In the genomic region with DNA sequence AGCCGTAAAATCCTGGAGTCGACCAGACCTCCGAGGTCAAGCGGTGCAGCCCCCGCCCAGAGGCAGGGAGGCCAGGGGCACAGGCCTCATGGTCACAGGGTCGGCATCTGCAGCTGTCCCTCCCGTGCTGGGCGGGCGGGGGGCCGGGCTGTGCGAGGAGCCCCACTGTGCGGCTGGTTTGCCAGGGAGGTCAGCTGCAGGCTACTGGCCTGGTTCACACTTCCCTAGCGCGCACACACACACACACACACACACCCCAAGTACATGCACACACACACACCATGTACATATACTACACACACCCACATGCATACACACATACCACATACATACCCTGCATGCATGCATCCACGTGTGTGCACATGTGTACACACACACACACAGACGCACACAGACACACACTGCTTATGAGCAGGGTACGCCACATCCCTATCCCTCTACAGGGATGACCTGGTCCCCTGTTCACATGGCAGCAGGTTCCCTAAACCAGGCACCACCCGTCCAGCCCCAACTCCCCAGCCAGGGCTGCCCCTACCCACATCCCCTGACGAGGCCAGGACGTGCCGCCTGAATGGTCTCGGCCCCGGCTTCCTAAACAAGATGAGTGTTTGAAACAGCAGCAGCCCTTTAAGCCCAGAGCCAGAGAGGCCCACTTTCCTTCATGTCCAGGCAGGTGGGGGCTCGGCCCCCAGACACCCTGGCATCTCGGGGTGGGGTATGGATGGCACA, we compare ENCODE assay signal across 11 cellular contexts.
A peak's percentile ranks its signal among the peaks of the same experiment; 100 is the strongest.
DNase-seq lines count a peak whose midpoint lies in the region; ATAC-seq and TF ChIP-seq lines count a peak whose summit lies in the region.
"Had no signal": no experiment of that assay in that cellular context is flagged by ENCODE, and none has a peak within 500 bp of the region (broad histone marks: within the 10 kb centered on the region; RNA-seq: fewer than 3 reads in every experiment).

No MANE protein-coding gene starts in this region.

- H3K23ac ChIP-seq in H9 (ENCODE audit: insufficient read length, low read depth, low read length), result no peak overlapping the region
- H3K23ac ChIP-seq in neuronal stem cell (ENCODE audit: low read depth, low read length, poor library complexity), result peak overlapping the region; percentile 16

- H2AK5ac ChIP-seq in H9 (ENCODE audit: insufficient read length, low read length), result no peak overlapping the region
- H2AK5ac ChIP-seq in neuronal stem cell (ENCODE audit: low read depth, low read length), result peak overlapping the region; percentile 86

- H2BK15ac ChIP-seq in H9 (ENCODE audit: low read depth, low read length) (no peak overlapping the region), neuronal stem cell (ENCODE audit: low read length) (peak overlapping the region; percentile 78)

- H2BK5ac ChIP-seq in H9 (ENCODE audit: insufficient read length, low read length) (no peak overlapping the region), neuronal stem cell (ENCODE audit: low read length) (peak overlapping the region; percentile 27)

- H3K4me3 Mint-ChIP-seq in H9 (peak overlapping the region in 1 of 2 experiments; percentile 63; a peak in 1 of 5 replicates), brain (peak overlapping the region; percentile 29 to 67 (median 50))
- H3K4me3 Mint-ChIP-seq: dendritic cell treated with granulocyte-macrophage colony-stimulating factor and Interleukin-4, amounts not matched to agents 40 ng/mL and 50 ng/mL, for 4 days had no signal

- H3K9me3 ChIP-seq in BE2C (no peaks in the 10 kb centered on the region), H9 (ENCODE audit: control insufficient read depth, low read depth, low read length) (no peaks in the 10 kb centered on the region), neuronal stem cell (replicated peaks in 1 of 2; ENCODE audit: control insufficient read depth in 2 of 2, insufficient read depth in 1 of 2, low read depth in 1 of 2, low read length in 2 of 2) (peaks cover 0 to 7% of the 10 kb centered on the region in 2 donors)

- H3K14ac ChIP-seq in H9 (ENCODE audit: insufficient read depth, low read length), result peak overlapping the region; percentile 57
- peak overlapping the region; percentile 99 for H3K14ac ChIP-seq in neuronal stem cell (ENCODE audit: low read length)

- no CpG with 5 or more reads among the region's 25 CpGs for WGBS in H9 (ENCODE audit: extremely low coverage, insufficient read length, low lambda C conversion rate)
- no CpG with 5 or more reads among the region's 25 CpGs for WGBS in neuronal stem cell (ENCODE audit: extremely low coverage in 2 of 2, insufficient read length in 2 of 2, insufficient replicate concordance in 1 of 2), 2 donors

- H2BK12ac ChIP-seq in H9 (ENCODE audit: insufficient read length, low read depth, low read length) (no peak overlapping the region), neuronal stem cell (ENCODE audit: low read length) (peak overlapping the region; percentile 98)

- H3K4me2 ChIP-seq in H9 (ENCODE audit: insufficient read depth, insufficient read length, low read length) (no peak overlapping the region), neuronal stem cell (ENCODE audit: insufficient read depth, low read length, poor library complexity, severe bottlenecking) (peak overlapping the region; percentile 14)

- H2AFZ ChIP-seq in H9 (ENCODE audit: low read length) (no peak overlapping the region), neuronal stem cell (ENCODE audit: low read length) (no peak overlapping the region)

- no peak overlapping the region for H3K9ac ChIP-seq in H9 (ENCODE audit: extremely low read depth, insufficient read length, low read length)
- peak overlapping the region; percentile 87 for H3K9ac ChIP-seq in neuronal stem cell (ENCODE audit: low read depth, low read length, poor library complexity)

- H3K27ac ChIP-seq in H9 (ENCODE audit: insufficient read length, low read depth, low read length) (no peak overlapping the region), neuronal stem cell (replicated peaks; ENCODE audit: low read length) (no peak overlapping the region)

- H3K18ac ChIP-seq in H9 (ENCODE audit: insufficient read length, low read depth, low read length) (no peak overlapping the region), neuronal stem cell (ENCODE audit: low read length) (peak overlapping the region; percentile 80)

- peak overlapping the region in 1 of 3 experiments; percentile 35; a peak in 2 of 7 replicates for H3K27ac Mint-ChIP-seq in H9
- H3K27ac Mint-ChIP-seq in brain, result peak overlapping the region; percentile 84 to 100 (median 87)
- H3K27ac Mint-ChIP-seq: dendritic cell treated with granulocyte-macrophage colony-stimulating factor and Interleukin-4, amounts not matched to agents 40 ng/mL and 50 ng/mL, for 4 days had no signal

- no peak overlapping the region for H3K56ac ChIP-seq in H9 (ENCODE audit: insufficient read length, low read depth, low read length)

- H3K36me3 Mint-ChIP-seq in H9 (ENCODE audit: insufficient read depth in 1 of 3, low read depth in 3 of 3) (peaks cover 0 to 7% (median 4%) of the 10 kb centered on the region in 3 experiments; a peak in 3 of 7 replicates), brain (no peaks in the 10 kb centered on the region)

- H3K79me1 ChIP-seq in H9 (ENCODE audit: insufficient read depth, low read depth, low read length, poor library complexity, severe bottlenecking) (no peaks in the 10 kb centered on the region), neuronal stem cell (ENCODE audit: low read depth, low read length) (no peaks in the 10 kb centered on the region)

- H2BK20ac ChIP-seq in H9 (ENCODE audit: low read depth, low read length, poor library complexity, severe bottlenecking), result no peak overlapping the region

- H3K27me3 ChIP-seq in BE2C, result no peaks in the 10 kb centered on the region
- H3K27me3 ChIP-seq in H9 (ENCODE audit: insufficient read depth, low read length), result no peaks in the 10 kb centered on the region
- H3K27me3 ChIP-seq in neuronal stem cell (ENCODE audit: control insufficient read depth in 3 of 3, insufficient read depth in 3 of 3, low read depth in 1 of 3, low read length in 3 of 3), result peaks cover 0 to 2% (median 0%) of the 10 kb centered on the region in 3 experiments

- H3K9me3 Mint-ChIP-seq in H9 (peaks cover 0 to 2% of the 10 kb centered on the region in 2 experiments; a peak in 2 of 5 replicates), brain (peaks cover 0 to 7% (median 3%) of the 10 kb centered on the region in 5 experiments)
- H3K9me3 Mint-ChIP-seq: dendritic cell treated with granulocyte-macrophage colony-stimulating factor and Interleukin-4, amounts not matched to agents 40 ng/mL and 50 ng/mL, for 4 days had no signal

- DNase-seq in BE2C, result peak; percentile 45
- no peak for DNase-seq in H9
- DNase-seq in neuronal stem cell (ENCODE audit: low spot score), result no peak
- no peak for DNase-seq in NCI-H226
- DNase-seq in T-helper 2 cell, result no peak
- DNase-seq in stimulated activated naive CD4-positive, alpha-beta T cell treated with Interleukin-2 at 50 U/mL for 16 hours (lab: John Stamatoyannopoulos, UW), result no peak
- DNase-seq: mesendoderm; stimulated activated CD4-positive, alpha-beta T cell treated with anti-CD3 and anti-CD28 coated beads, Interleukin-12 subunit alpha, Interleukin-12 subunit beta, amount 100 ng/mL, for 4 hours had no signal

- no peaks in the 10 kb centered on the region for H4K20me1 ChIP-seq in H9 (ENCODE audit: control insufficient read depth, insufficient read depth, insufficient read length)

- ATAC-seq in HG03045 (IDR thresholded peaks at IDR 0.05; ENCODE audit: unreplicated experiment), result no peak

- no peak overlapping the region for H3T11ph ChIP-seq in H9 (ENCODE audit: low read length)

- H3K4me1 Mint-ChIP-seq in H9 (peaks cover 15 to 43% of the 10 kb centered on the region in 2 experiments), brain (peaks cover 66% of the 10 kb centered on the region)

- H3K27me3 Mint-ChIP-seq in H9 (ENCODE audit: low read depth) (peaks cover 3% of the 10 kb centered on the region; the same call in 1 of the 2 replicates), brain (peaks cover 9% of the 10 kb centered on the region)

- H4K91ac ChIP-seq in H9 (ENCODE audit: insufficient read length, low read depth, low read length) (no peak overlapping the region), neuronal stem cell (ENCODE audit: low read depth, low read length, poor library complexity) (no peak overlapping the region)

- H3K4me3 ChIP-seq in BE2C (ENCODE audit: low read depth, low read length) (no peak overlapping the region), neuronal stem cell (ENCODE audit: low read length in 2 of 2) (peak overlapping the region in 1 of 2 donors; percentile 40)

- H3K36me3 ChIP-seq in BE2C (no peaks in the 10 kb centered on the region), neuronal stem cell (replicated peaks in 1 of 2; ENCODE audit: control insufficient read depth in 2 of 2, insufficient read depth in 2 of 2, low read length in 2 of 2) (no peaks in the 10 kb centered on the region)

- H3K79me2 ChIP-seq in H9 (ENCODE audit: insufficient read depth, low read length), result peaks cover 1% of the 10 kb centered on the region; the same call in 1 of the 2 replicates

- no peak overlapping the region for H4K5ac ChIP-seq in H9 (ENCODE audit: insufficient read length, low read depth, low read length)

- H3K4me1 ChIP-seq in BE2C (peaks cover 37% of the 10 kb centered on the region), H9 (ENCODE audit: insufficient read depth, low read length) (peaks cover 3% of the 10 kb centered on the region), neuronal stem cell (ENCODE audit: control insufficient read depth in 2 of 2, insufficient read depth in 1 of 2, low read depth in 1 of 2, low read length in 2 of 2) (peaks cover 30 to 40% of the 10 kb centered on the region in 2 donors)

- no peak overlapping the region for H4K8ac ChIP-seq in H9 (replicated peaks; ENCODE audit: insufficient read length, low read depth, low read length)
- no peak overlapping the region for H4K8ac ChIP-seq in neuronal stem cell (ENCODE audit: low read depth, low read length)

- H2BK120ac ChIP-seq in H9 (ENCODE audit: low read depth, low read length, poor library complexity, severe bottlenecking) (no peak overlapping the region), neuronal stem cell (ENCODE audit: low read depth, low read length) (peak overlapping the region; percentile 65)

- no peaks in the 10 kb centered on the region for H3K23me2 ChIP-seq in H9 (ENCODE audit: insufficient read length, low read depth, low read length, poor library complexity, severe bottlenecking)

- H3K4ac ChIP-seq in H9 (ENCODE audit: low read depth, low read length) (no peak overlapping the region), neuronal stem cell (ENCODE audit: low read length) (peak overlapping the region; percentile 72)

- TF ChIP-seq CTCF in BE2C (IDR thresholded peaks at IDR 0.05; ENCODE audit: low read depth, low read length) (no peak), H9 (conservative IDR thresholded peaks at IDR 0.05) (no peak), brain (conservative IDR thresholded peaks at IDR 0.05) (no peak)
